ENCODE assay signal across 11 cellular contexts in genomic region chr16:57822018-57822553, GRCh38. TPM values are rescaled to one million over a fixed set of nuclear protein-coding genes. Genes with fewer than 3 reads are reported as not detected.
DNase-seq lines count a peak whose midpoint lies in the region; ATAC-seq and TF ChIP-seq lines count a peak whose summit lies in the region.
"Had no signal": no experiment of that assay in that cellular context is flagged by ENCODE, and none has a peak within 500 bp of the region (broad histone marks: within the 10 kb centered on the region; RNA-seq: fewer than 3 reads in every experiment).

No MANE protein-coding gene starts in this region.

- H3K27ac Mint-ChIP-seq in endodermal cell, result peak overlapping the region; percentile 19
- H3K27ac Mint-ChIP-seq: CD8-positive, alpha-beta T cell; H9 had no signal

- WGBS in endodermal cell (ENCODE audit: insufficient coverage in 1 of 2, insufficient read length in 1 of 2), 2 experiments, result 85 to 88% methylated on average over 5 of the region's 5 CpGs
- no CpG with 5 or more reads among the region's 5 CpGs for WGBS in trophoblast cell (ENCODE audit: extremely low coverage, insufficient coverage, insufficient read length)

- H3K4ac ChIP-seq in trophoblast cell (ENCODE audit: low read depth, low read length), result no peak overlapping the region

- H2BK12ac ChIP-seq in trophoblast cell (ENCODE audit: low read length), result no peak overlapping the region

- H3K27ac ChIP-seq in PC-9 (no peak overlapping the region), endodermal cell (ENCODE audit: low read depth, low read length) (no peak overlapping the region), trophoblast cell (ENCODE audit: low read depth, low read length) (no peak overlapping the region)

- no peak overlapping the region for H3K23ac ChIP-seq in trophoblast cell (ENCODE audit: low read length)

- H3K4me3 ChIP-seq in PC-9 (no peak overlapping the region), endodermal cell (ENCODE audit: low read length) (no peak overlapping the region), trophoblast cell (ENCODE audit: low read depth, low read length) (no peak overlapping the region)

- H3K9me3 Mint-ChIP-seq in endodermal cell, result no peaks in the 10 kb centered on the region
- H3K9me3 Mint-ChIP-seq: CD14-positive monocyte; CD8-positive, alpha-beta T cell; H9 had no signal

- H3K4me3 Mint-ChIP-seq in endodermal cell, result no peak overlapping the region
- H3K4me3 Mint-ChIP-seq: CD14-positive monocyte; CD8-positive, alpha-beta T cell; H9 had no signal

- no peak overlapping the region for H4K12ac ChIP-seq in trophoblast cell (ENCODE audit: low read depth, low read length)

- H3F3A ChIP-seq in PC-9 (ENCODE audit: insufficient read depth, low read depth), result peaks cover 57% of the 10 kb centered on the region

- H2AFZ ChIP-seq in PC-9 (no peak overlapping the region), trophoblast cell (ENCODE audit: insufficient read depth, low read length, poor library complexity) (no peak overlapping the region)

- no peak for ATAC-seq in HG03521 (IDR thresholded peaks at IDR 0.05; ENCODE audit: unreplicated experiment)
- no peak for ATAC-seq in GM19467 (IDR thresholded peaks at IDR 0.05; ENCODE audit: unreplicated experiment)
- ATAC-seq: CD8-positive, alpha-beta T cell had no signal

- CTCF ChIA-PET in PC-9 (lab: Charles Lee), result no interaction called here

- H3K4me1 Mint-ChIP-seq in endodermal cell, result peaks cover 22% of the 10 kb centered on the region

- no TSS peak for BruUV-seq in PC-9 (replicated peaks; lab: Mats Ljungman, UMichigan)

- H3K36me3 ChIP-seq in PC-9 (ENCODE audit: low read depth), result no peaks in the 10 kb centered on the region
- H3K36me3 ChIP-seq in endodermal cell (ENCODE audit: control insufficient read depth, insufficient read depth, low read length), result no peaks in the 10 kb centered on the region
- no peaks in the 10 kb centered on the region for H3K36me3 ChIP-seq in trophoblast cell (ENCODE audit: control insufficient read depth in 1 of 2, insufficient read depth in 2 of 2, low read length in 2 of 2)

- no peaks in the 10 kb centered on the region for H3K9me2 ChIP-seq in PC-9 (ENCODE audit: insufficient read depth)

- no peak overlapping the region for H2BK120ac ChIP-seq in trophoblast cell (ENCODE audit: insufficient read depth, low read length, poor library complexity)

- intact Hi-C loops in PC-9 (cut with micrococcal nuclease; ENCODE audit: unreplicated experiment), result no loop called here

- TF ChIP-seq CTCF in PC-9 (conservative IDR thresholded peaks at IDR 0.05) (no peak), endodermal cell (conservative IDR thresholded peaks at IDR 0.05) (no peak), GM13976 (IDR thresholded peaks at IDR 0.05; ENCODE audit: borderline replicate concordance, control extremely low read depth, extremely low read depth, insufficient read depth, missing control alignments) (no peak)

- no peaks in the 10 kb centered on the region for H3K27me3 Mint-ChIP-seq in endodermal cell (ENCODE audit: insufficient read depth)

- H2AK5ac ChIP-seq in trophoblast cell (ENCODE audit: low read length), result no peak overlapping the region

- H3K4me1 ChIP-seq in PC-9 (replicated peaks; ENCODE audit: insufficient read depth) (peaks cover 82% of the 10 kb centered on the region), endodermal cell (ENCODE audit: control insufficient read depth, insufficient read depth, low read length) (no peaks in the 10 kb centered on the region), trophoblast cell (ENCODE audit: control insufficient read depth in 1 of 2, insufficient read depth in 2 of 2, low read length in 2 of 2) (peaks cover 12 to 16% of the 10 kb centered on the region in 2 experiments)

- H3K9me3 ChIP-seq in PC-9 (ENCODE audit: insufficient read depth, low read depth), result no peaks in the 10 kb centered on the region
- H3K9me3 ChIP-seq in endodermal cell (ENCODE audit: control insufficient read depth, low read length), result no peaks in the 10 kb centered on the region
- H3K9me3 ChIP-seq in trophoblast cell (ENCODE audit: insufficient read depth, low read depth, low read length), result no peaks in the 10 kb centered on the region

- no peak overlapping the region for H3K18ac ChIP-seq in trophoblast cell (ENCODE audit: low read length)

- H4K20me1 ChIP-seq in PC-9 (ENCODE audit: insufficient read depth), result no peaks in the 10 kb centered on the region

- H3K79me2 ChIP-seq in PC-9 (ENCODE audit: low read depth), result no peaks in the 10 kb centered on the region
- H3K79me2 ChIP-seq in trophoblast cell (ENCODE audit: control insufficient read depth, insufficient read depth, low read length, poor library complexity), result no peaks in the 10 kb centered on the region

- H3K14ac ChIP-seq in trophoblast cell (ENCODE audit: low read length), result peak overlapping the region; percentile 17

- H3K4me2 ChIP-seq in PC-9 (peak overlapping the region; percentile 63; the same call in 1 of the 2 replicates), trophoblast cell (ENCODE audit: low read length) (no peak overlapping the region)

- H3K79me1 ChIP-seq in trophoblast cell (ENCODE audit: low read length), result peaks cover 2% of the 10 kb centered on the region

- H3K9ac ChIP-seq in endodermal cell (ENCODE audit: extremely low read depth, low read length, poor library complexity, severe bottlenecking) (no peak overlapping the region), trophoblast cell (ENCODE audit: low read length) (no peak overlapping the region)

- no peaks in the 10 kb centered on the region for H3K27me3 ChIP-seq in PC-9 (ENCODE audit: insufficient read depth, low read depth)
- H3K27me3 ChIP-seq in endodermal cell (ENCODE audit: control insufficient read depth, insufficient read depth, low read length, poor library complexity, severe bottlenecking), result no peaks in the 10 kb centered on the region
- no peaks in the 10 kb centered on the region for H3K27me3 ChIP-seq in trophoblast cell (ENCODE audit: insufficient read depth, low read length)

- no peak overlapping the region for H4K8ac ChIP-seq in trophoblast cell (ENCODE audit: low read depth, low read length)

- POLR2A ChIA-PET in PC-9 (lab: Charles Lee; ENCODE audit: unreplicated experiment), result interaction anchor here (0.6 kb wide), 1 partner anchor 36 kb away, joined by 4 read pairs; no protein-coding TSS in a partner anchor

- no peak overlapping the region for H2BK5ac ChIP-seq in trophoblast cell (ENCODE audit: low read depth, low read length, poor library complexity)

- no peak overlapping the region for H4K91ac ChIP-seq in trophoblast cell (ENCODE audit: low read depth, low read length)

- H3K36me3 Mint-ChIP-seq in endodermal cell (ENCODE audit: low read depth), result no peaks in the 10 kb centered on the region
- H3K36me3 Mint-ChIP-seq: CD14-positive monocyte; CD8-positive, alpha-beta T cell had no signal

- in situ Hi-C loops in GM13976 (cut with MboI; ENCODE audit: low sequenced_read_pairs, unreplicated experiment), result no loop called here

- DNase-seq in PC-9 (no peak), endodermal cell (no peak), trophoblast cell (no peak), NCI-H510A (lab: John Stamatoyannopoulos, UW) (no peak), GM13976 (ENCODE audit: low spot score) (no peak)
- DNase-seq: CD8-positive, alpha-beta T cell; GOT3; H9 had no signal

RNA-seq across cellular contexts. Expression of gene KIFC3, which starts 19.8 kb away (rescaled TPM):
- total RNA-seq in PC-9 (2021) (52.5 and 65.5 TPM in 2 replicates), endodermal cell (10 to 100 TPM; 39.2 to 39.3 TPM)
- 18.0 TPM for polyA plus RNA-seq in endodermal cell (2013, experiment 1 of 2)
- 22.9 TPM for polyA plus RNA-seq in endodermal cell (2013, experiment 2 of 2)
- 14.9 and 15.9 TPM in 2 replicates for polyA plus RNA-seq in trophoblast cell (2013)
